In the genomic region with DNA sequence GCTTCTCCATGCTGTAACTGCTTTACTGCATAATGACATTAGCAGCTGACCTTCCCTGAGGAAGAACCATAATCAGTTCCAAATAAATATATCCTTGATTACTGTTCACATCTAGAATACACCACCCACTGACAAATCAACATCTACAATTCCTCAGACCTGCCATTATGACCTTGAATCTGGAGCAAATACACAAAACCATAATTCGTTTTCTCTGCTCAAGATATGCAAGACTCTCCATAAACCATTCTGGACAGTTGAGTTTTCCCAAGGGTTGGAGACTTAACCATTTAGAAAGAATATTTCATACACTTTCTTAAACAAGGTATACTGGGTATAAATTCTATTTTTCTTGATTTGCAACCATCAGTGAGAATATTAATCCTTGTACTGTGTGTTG, we compare ENCODE assay signal across 20 cellular contexts.
"Had no signal": no experiment of that assay in that cellular context is flagged by ENCODE, and none has a peak within 500 bp of the region (broad histone marks: within the 10 kb centered on the region; RNA-seq: fewer than 3 reads in every experiment).

No MANE protein-coding gene starts in this region.

- H3K27ac ChIP-seq: neural progenitor cell, parathyroid adenoma, right lobe of liver, thyroid gland had no signal

- H3K4me2 ChIP-seq: neural progenitor cell had no signal

- H3K27me3 ChIP-seq: dorsolateral prefrontal cortex, neural progenitor cell, right lobe of liver, stomach, thyroid gland had no signal

- H3K4me3 ChIP-seq: dorsolateral prefrontal cortex, lung, neural progenitor cell, right lobe of liver, stomach, thyroid gland had no signal

- H3K27me3 Mint-ChIP-seq: memory B cell, naive B cell, progenitor cell of endocrine pancreas had no signal

- H3K36me3 Mint-ChIP-seq: neural progenitor cell had no signal

- H3K9me3 ChIP-seq: right lobe of liver, stomach, thyroid gland had no signal

- H3K9me3 Mint-ChIP-seq: nephron had no signal

- FAIRE-seq: colon, frontal cortex, keratinocyte, small intestine had no signal

- H3K4me3 Mint-ChIP-seq: memory B cell, nephron, neural progenitor cell had no signal

- ATAC-seq: right lobe of liver had no signal

- DNase-seq: dorsolateral prefrontal cortex; effector CD4-positive, alpha-beta T cell; naive B cell; right lobe of liver; small intestine; stimulated activated CD4-positive, alpha-beta T cell treated with anti-CD3 and anti-CD28 coated beads, Interleukin-15, amount 100 ng/mL, for 24 hours; stimulated activated CD4-positive, alpha-beta T cell treated with anti-CD3 and anti-CD28 coated beads, Interleukin-2, amount 100 ng/mL, for 48 hours; stimulated activated naive CD4-positive, alpha-beta T cell treated with Interleukin-2 at 50 U/mL for 16 hours; stomach; thyroid gland; trophoblast cell had no signal

- H2AFZ ChIP-seq: neural progenitor cell, parathyroid adenoma had no signal

- H3K27ac Mint-ChIP-seq: nephron, neural progenitor cell, progenitor cell of endocrine pancreas had no signal

- H3K9ac ChIP-seq: neural progenitor cell, parathyroid adenoma had no signal

- H3K36me3 ChIP-seq: neural progenitor cell, right lobe of liver, stomach, thyroid gland had no signal
